Comparison of ENCODE assay signal across 10 cellular contexts in the genomic region with DNA sequence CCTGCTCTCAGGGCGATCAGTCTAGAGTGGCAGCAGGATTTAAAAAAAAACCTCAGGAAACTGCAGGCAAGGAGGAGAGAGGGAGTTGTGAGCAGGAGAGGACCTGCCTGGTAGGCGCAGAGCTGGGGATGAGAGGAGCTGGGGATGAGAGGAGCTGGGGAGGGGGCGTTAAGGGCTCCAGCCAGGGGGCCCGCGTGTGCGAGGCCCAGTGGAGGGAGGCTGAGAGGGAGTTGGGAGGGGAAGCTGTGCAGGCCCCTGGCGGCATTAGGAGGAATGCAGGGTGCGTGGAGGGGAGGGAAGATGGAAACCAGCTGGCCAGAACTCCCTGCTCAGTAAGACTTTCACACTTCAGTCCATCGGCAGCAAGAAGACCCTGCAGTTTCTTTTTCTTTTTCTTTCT. TPM values are rescaled to one million over a fixed set of nuclear protein-coding genes. Genes with fewer than 3 reads are reported as not detected.
DNase-seq lines count a peak whose midpoint lies in the region; ATAC-seq lines count a peak whose summit lies in the region.
"Had no signal": no experiment of that assay in that cellular context is flagged by ENCODE, and none has a peak within 500 bp of the region (broad histone marks: within the 10 kb centered on the region; RNA-seq: fewer than 3 reads in every experiment).

No MANE protein-coding gene starts in this region.

- ATAC-seq in right cardiac atrium (peak; percentile 54 to 65), sciatic nerve (peak; percentile 80), HG03342 (IDR thresholded peaks at IDR 0.05; ENCODE audit: unreplicated experiment) (no peak), HG03025 (IDR thresholded peaks at IDR 0.05; ENCODE audit: low FRiP score, unreplicated experiment) (no peak), HG02588 (IDR thresholded peaks at IDR 0.05; ENCODE audit: unreplicated experiment) (no peak)

- H3K4me1 ChIP-seq in right cardiac atrium (ENCODE audit: control insufficient read depth, insufficient read depth, low read length) = no peaks in the 10 kb centered on the region

- no peaks in the 10 kb centered on the region for H3K9me3 ChIP-seq in right cardiac atrium (ENCODE audit: control insufficient read depth, low read length)
- H3K9me3 ChIP-seq: esophagus squamous epithelium had no signal

- no peak overlapping the region for H3K27ac ChIP-seq in right cardiac atrium (ENCODE audit: low read length)

- intact Hi-C loops in right cardiac atrium (cut with DNase I) (loop anchor here in 1 of 4 donors (5.0 kb wide), 1 partner anchor 103 kb away; no protein-coding TSS in a partner anchor), sciatic nerve (cut with DNase I) (no loop called here)

- DNase-seq in GM03348 (ENCODE audit: low spot score) = peak; percentile 70
- DNase-seq in astrocyte of the hippocampus (ENCODE audit: low read depth, low spot score) = peak; percentile 41
- DNase-seq in right cardiac atrium = peak in 2 of 3 donors; percentile 53 to 70
- no peak for DNase-seq in sciatic nerve (ENCODE audit: low spot score)
- DNase-seq in dermis blood vessel endothelial cell = no peak
- DNase-seq: DMS153, esophagus squamous epithelium had no signal

- no peaks in the 10 kb centered on the region for H3K27me3 ChIP-seq in right cardiac atrium (ENCODE audit: control insufficient read depth, insufficient read depth)
- H3K27me3 ChIP-seq: esophagus squamous epithelium had no signal

- 25% methylated on average over 9 of the region's 9 CpGs for WGBS in right cardiac atrium

- H3K4me3 ChIP-seq in right cardiac atrium (ENCODE audit: low read length) = no peak overlapping the region
- H3K4me3 ChIP-seq: esophagus squamous epithelium had no signal

RNA-seq across cellular contexts. Expression of gene HMCN2, which starts 45.2 kb away (rescaled TPM):
- total RNA-seq in right cardiac atrium (1 to 10 TPM; 2.3 to 5.1 (median 3.9) TPM), sciatic nerve (3.3 TPM), dermis blood vessel endothelial cell (under 0.01 and 1.0 TPM in 2 replicates)
- 6.1 TPM for polyA plus RNA-seq in right cardiac atrium

RNA-seq across cellular contexts. Expression of gene NCS1, which starts 48.1 kb away (rescaled TPM):
- total RNA-seq in right cardiac atrium = 10 to 100 TPM; 16.6 to 46.9 (median 19.0) TPM
- polyA plus RNA-seq in right cardiac atrium = 9.3 TPM
- total RNA-seq in sciatic nerve = 11.7 TPM
- 8.2 and 12.3 TPM in 2 replicates for total RNA-seq in dermis blood vessel endothelial cell

Comparison
In these comparisons a context has a peak if more than half of its experiments do, and no peak if none do; other contexts are left out.
1. DNase-seq: peak in GM03348 (single experiment), astrocyte of the hippocampus (single experiment) and right cardiac atrium (2 of 3); none in sciatic nerve (single experiment) and dermis blood vessel endothelial cell (single experiment).
2. ATAC-seq: peak in right cardiac atrium (2 of 2) and sciatic nerve (single experiment); none in HG03342 (single experiment), HG03025 (single experiment) and HG02588 (single experiment).